In genomic region chr16:89599902-89600301, GRCh38 we compare ENCODE assay signal across 1 cellular context.
TF ChIP-seq lines count a peak whose summit lies in the region.

No MANE protein-coding gene starts in this region.

TF ChIP-seq in H1, 55 proteins besides CTCF, POLR2A, EP300 and RAD21:
- TF ChIP-seq SIRT6 (IDR thresholded peaks at IDR 0.05; ENCODE audit: low read length) (no peak), RBBP5 (IDR thresholded peaks at IDR 0.05; ENCODE audit: borderline replicate concordance, low read depth, low read length) (no peak), KDM4A (IDR thresholded peaks at IDR 0.05; ENCODE audit: low read depth, low read length, severe bottlenecking) (no peak), KDM1A (IDR thresholded peaks at IDR 0.05; ENCODE audit: borderline replicate concordance, low read length) (no peak), CEBPB (IDR thresholded peaks at IDR 0.05; ENCODE audit: low read depth, low read length) (no peak), CBX5 (IDR thresholded peaks at IDR 0.05; ENCODE audit: low read depth, low read length) (no peak), BRCA1 (IDR thresholded peaks at IDR 0.05; ENCODE audit: low read depth, low read length) (no peak), TCF12 (IDR thresholded peaks at IDR 0.05; ENCODE audit: low read depth, low read length) (no peak), POU5F1 (IDR thresholded peaks at IDR 0.05; ENCODE audit: low read depth, low read length) (no peak), ASH2L (IDR thresholded peaks at IDR 0.05; ENCODE audit: low read length) (no peak), HDAC2 (IDR thresholded peaks at IDR 0.05; ENCODE audit: borderline replicate concordance in 1 of 2, low read depth in 2 of 2, low read length in 2 of 2) (no peak), EGR1 (IDR thresholded peaks at IDR 0.05; ENCODE audit: borderline replicate concordance, low read depth, low read length) (no peak), ATF2 (IDR thresholded peaks at IDR 0.05; ENCODE audit: low read length) (no peak), SUZ12 (IDR thresholded peaks at IDR 0.05; ENCODE audit: low read length) (no peak), TAF1 (IDR thresholded peaks at IDR 0.05; ENCODE audit: low read depth, low read length) (no peak), E2F6 (IDR thresholded peaks at IDR 0.05) (no peak), PHF8 (conservative IDR thresholded peaks at IDR 0.05; ENCODE audit: low read depth, low read length) (no peak)
